In genomic region chr12:47085815-47086252, GRCh38 we compare ENCODE assay signal across 8 cellular contexts. TPM values are rescaled to one million over a fixed set of nuclear protein-coding genes. Genes with fewer than 3 reads are reported as not detected.
A peak's percentile ranks its signal among the peaks of the same experiment; 100 is the strongest.
DNase-seq lines count a peak whose midpoint lies in the region; ATAC-seq and TF ChIP-seq lines count a peak whose summit lies in the region.

No MANE protein-coding gene starts in this region.

- no peaks in the 10 kb centered on the region for H3K4me1 ChIP-seq in BE2C

- TF ChIP-seq CTCF in choroid plexus epithelial cell (conservative IDR thresholded peaks at IDR 0.05; ENCODE audit: low read depth, low read length) (no peak), BE2C (IDR thresholded peaks at IDR 0.05; ENCODE audit: low read depth, low read length) (no peak)

- peaks cover 10% of the 10 kb centered on the region for H3K27me3 ChIP-seq in BE2C

- 0 out of 2 replicates have a peak, but pooled peaks have one; percentile 21 for TF ChIP-seq RAD21 in Ishikawa (IDR thresholded peaks at IDR 0.05; ENCODE audit: low read depth)

- peaks cover 9% of the 10 kb centered on the region for H3K9me3 Mint-ChIP-seq in T-helper 2 cell treated with Interferon-gamma antibody and Interleukin-4, amounts not matched to agents 5 μg/mL and 100 μg/mL, for 36 hours

- peak overlapping the region; percentile 34 for H3K4me3 Mint-ChIP-seq in T-helper 2 cell treated with Interferon-gamma antibody and Interleukin-4, amounts not matched to agents 5 μg/mL and 100 μg/mL, for 36 hours

- peaks cover 1% of the 10 kb centered on the region for H3K36me3 Mint-ChIP-seq in T-helper 2 cell treated with Interferon-gamma antibody and Interleukin-4, amounts not matched to agents 5 μg/mL and 100 μg/mL, for 36 hours (ENCODE audit: low read depth)

- H3K36me3 ChIP-seq in BE2C: no peaks in the 10 kb centered on the region

- H3K4me1 Mint-ChIP-seq in T-helper 2 cell treated with Interferon-gamma antibody and Interleukin-4, amounts not matched to agents 5 μg/mL and 100 μg/mL, for 36 hours (ENCODE audit: low read depth): peaks cover 46% of the 10 kb centered on the region

- H3K4me3 ChIP-seq in choroid plexus epithelial cell (ENCODE audit: low read depth, low read length): no peak overlapping the region
- no peak overlapping the region for H3K4me3 ChIP-seq in BE2C (ENCODE audit: low read depth, low read length)

- peak; percentile 99 for TF ChIP-seq EP300 in Ishikawa (IDR thresholded peaks at IDR 0.05; ENCODE audit: borderline replicate concordance)

- no peaks in the 10 kb centered on the region for H3K27me3 Mint-ChIP-seq in T-helper 2 cell treated with Interferon-gamma antibody and Interleukin-4, amounts not matched to agents 5 μg/mL and 100 μg/mL, for 36 hours (ENCODE audit: low read depth)

- no peak for ATAC-seq in GM21390 (IDR thresholded peaks at IDR 0.05; ENCODE audit: unreplicated experiment)

- DNase-seq in EH (ENCODE audit: low read depth) (peak; percentile 92), choroid plexus epithelial cell (ENCODE audit: low read depth) (peak; percentile 79), pulmonary artery endothelial cell (ENCODE audit: low read depth, low spot score) (peak; percentile 35), BE2C (no peak), UCSD-AML1 (lab: John Stamatoyannopoulos, UW; ENCODE audit: unreplicated experiment) (no peak)
- peak; percentile 45 for DNase-seq in T-helper 2 cell treated with Interferon-gamma antibody and Interleukin-4, amounts not matched to agents 5 μg/mL and 100 μg/mL, for 36 hours (ENCODE audit: low spot score)

- H3K9me3 ChIP-seq in BE2C: no peaks in the 10 kb centered on the region

- H3K27ac Mint-ChIP-seq in T-helper 2 cell treated with Interferon-gamma antibody and Interleukin-4, amounts not matched to agents 5 μg/mL and 100 μg/mL, for 36 hours: peak overlapping the region; percentile 60

TF ChIP-seq in Ishikawa, 13 proteins besides CTCF, POLR2A, EP300 and RAD21:
- TF ChIP-seq NFIC (IDR thresholded peaks at IDR 0.05) (peak; percentile 95), TCF12 (IDR thresholded peaks at IDR 0.05; ENCODE audit: low read depth) (peak; percentile 98), ZBTB7A (IDR thresholded peaks at IDR 0.05; ENCODE audit: low read depth) (no peak), MAX (IDR thresholded peaks at IDR 0.05) (peak; percentile 71), CREB1 (IDR thresholded peaks at IDR 0.05; ENCODE audit: low read depth) (0 out of 2 replicates have a peak, but pooled peaks have one; percentile 23), CEBPB (IDR thresholded peaks at IDR 0.05) (peak; percentile 93), EGR1 (IDR thresholded peaks at IDR 0.05) (no peak), TEAD4 (IDR thresholded peaks at IDR 0.05) (peak; percentile 96), FOXM1 (IDR thresholded peaks at IDR 0.05; ENCODE audit: borderline replicate concordance, low read depth) (peak; percentile 98), TAF1 (IDR thresholded peaks at IDR 0.05; ENCODE audit: low read depth) (no peak), REST (IDR thresholded peaks at IDR 0.05; ENCODE audit: low read depth) (0 out of 2 replicates have a peak, but pooled peaks have one; percentile 12)
- TF ChIP-seq, protein P1, sequence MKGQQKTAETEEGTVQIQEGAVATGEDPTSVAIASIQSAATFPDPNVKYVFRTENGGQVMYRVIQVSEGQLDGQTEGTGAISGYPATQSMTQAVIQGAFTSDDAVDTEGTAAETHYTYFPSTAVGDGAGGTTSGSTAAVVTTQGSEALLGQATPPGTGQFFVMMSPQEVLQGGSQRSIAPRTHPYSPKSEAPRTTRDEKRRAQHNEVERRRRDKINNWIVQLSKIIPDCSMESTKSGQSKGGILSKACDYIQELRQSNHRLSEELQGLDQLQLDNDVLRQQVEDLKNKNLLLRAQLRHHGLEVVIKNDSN (IDR thresholded peaks at IDR 0.05): peak; percentile 27; the same call in 1 of the 2 replicates

RNA-seq across cellular contexts. Expression of gene AMIGO2, which starts 6.1 kb away (rescaled TPM):
- total RNA-seq in pulmonary artery endothelial cell: 15.2 and 23.4 TPM in 2 replicates
- not detected for polyA plus RNA-seq in BE2C (2012; ENCODE audit: insufficient read depth, insufficient read length, low read depth)

RNA-seq across cellular contexts. Expression of gene PCED1B, which starts 6.4 kb away (rescaled TPM):
- 0.35 and 0.46 TPM in 2 replicates for total RNA-seq in pulmonary artery endothelial cell
- polyA plus RNA-seq in BE2C (2012; ENCODE audit: insufficient read depth, insufficient read length, low read depth): not detected

Comparison
In these comparisons a context has a peak if more than half of its experiments do, and no peak if none do; other contexts are left out.
1. DNase-seq: peak in EH (single experiment), T-helper 2 cell treated with Interferon-gamma antibody and Interleukin-4, amounts not matched to agents 5 μg/mL and 100 μg/mL, for 36 hours (single experiment), choroid plexus epithelial cell (single experiment) and pulmonary artery endothelial cell (single experiment); none in BE2C (single experiment) and UCSD-AML1 (single experiment).